Comparison of ENCODE assay signal across 36 cellular contexts in genomic region chr18:506801-507200, GRCh38. TPM values are rescaled to one million over a fixed set of nuclear protein-coding genes. Genes with fewer than 3 reads are reported as not detected.
"Had no signal": no experiment of that assay in that cellular context is flagged by ENCODE, and none has a peak within 500 bp of the region (broad histone marks: within the 10 kb centered on the region; RNA-seq: fewer than 3 reads in every experiment).

No MANE protein-coding gene starts in this region.

- H3K36me3 ChIP-seq: adrenal gland, brain microvascular endothelial cell, breast epithelium, WERI-Rb-1 had no signal

- H3K9me3 ChIP-seq: adrenal gland, body of pancreas, breast epithelium had no signal

- FAIRE-seq: astrocyte had no signal

- H3K27ac ChIP-seq: adrenal gland, body of pancreas, brain microvascular endothelial cell, breast epithelium, WERI-Rb-1 had no signal

- DNase-seq: activated CD4-positive, alpha-beta memory T cell treated with anti-CD3 and anti-CD28 coated beads, Interleukin-2, amount 10 ng/mL, durations not matched to agents 7 days and 5 days; activated CD4-positive, alpha-beta T cell treated with anti-CD3 and anti-CD28 coated beads for 1 hour; activated CD4-positive, alpha-beta T cell treated with anti-CD3 and anti-CD28 coated beads for 36 hours; activated CD4-positive, alpha-beta T cell treated with anti-CD3 and anti-CD28 coated beads for 48 hours; activated CD4-positive, alpha-beta T cell treated with anti-CD3 and anti-CD28 coated beads, Interleukin-2, amount 10 ng/mL, durations not matched to agents 7 days and 5 days; activated CD4-positive, alpha-beta T cell treated with anti-CD3 and anti-CD28 coated beads, Interleukin-2, amount 50 U/mL, for 48 hours; activated CD4-positive, CD25-positive, alpha-beta regulatory T cell; activated CD8-positive, alpha-beta memory T cell treated with anti-CD3 and anti-CD28 coated beads for 24 hours; activated CD8-positive, alpha-beta memory T cell treated with anti-CD3 and anti-CD28 coated beads, Interleukin-2, amount 10 ng/mL, durations not matched to agents 7 days and 5 days; activated CD8-positive, alpha-beta memory T cell treated with anti-CD3 and anti-CD28 coated beads, Interleukin-2, amount 50 U/mL, for 48 hours; activated CD8-positive, alpha-beta T cell treated with anti-CD3 and anti-CD28 coated beads, Interleukin-2, amount 10 ng/mL, durations not matched to agents 7 days and 5 days; activated effector memory CD4-positive, alpha-beta T cell treated with Interleukin-2 at 50 U/mL for 16 hours; activated gamma-delta T cell; activated naive CD4-positive, alpha-beta T cell treated with anti-CD3 and anti-CD28 coated beads, Interleukin-2, amount 10 ng/mL, durations not matched to agents 7 days and 5 days; activated naive CD4-positive, alpha-beta T cell treated with Interleukin-2 at 50 U/mL for 16 hours; activated naive CD8-positive, alpha-beta T cell treated with anti-CD3 and anti-CD28 coated beads for 36 hours; activated T-cell treated with anti-CD3 and anti-CD28 coated beads, Interleukin-2, amount 50 U/mL, for 24 hours; activated T-cell treated with anti-CD3 and anti-CD28 coated beads, Interleukin-2, amount 50 U/mL, for 48 hours; adrenal gland; amniotic stem cell; aorta; body of pancreas; brain microvascular endothelial cell; central memory CD4-positive, alpha-beta T cell; T-helper 1 cell; T-helper 2 cell; T-helper 9 cell; WERI-Rb-1 had no signal

- H3K4me1 ChIP-seq: adrenal gland, body of pancreas, breast epithelium had no signal

- ATAC-seq: activated CD4-positive, alpha-beta T cell treated with anti-CD3 and anti-CD28 coated beads for 36 hours; activated CD4-positive, CD25-positive, alpha-beta regulatory T cell treated with anti-CD3 and anti-CD28 coated beads, Interleukin-2, amount 50 U/mL, for 24 hours; activated CD8-positive, alpha-beta memory T cell treated with anti-CD3 and anti-CD28 coated beads, Interleukin-2, amount 10 ng/mL, durations not matched to agents 7 days and 5 days; activated CD8-positive, alpha-beta T cell treated with anti-CD3 and anti-CD28 coated beads, Interleukin-2, amount 10 ng/mL, durations not matched to agents 7 days and 5 days; activated naive CD4-positive, alpha-beta T cell treated with anti-CD3 and anti-CD28 coated beads, Interleukin-2, amount 50 U/mL, for 72 hours; body of pancreas; WTC11 had no signal

- H3K27me3 ChIP-seq: adrenal gland, body of pancreas, brain microvascular endothelial cell, breast epithelium had no signal

- H3K4me1 Mint-ChIP-seq: activated CD4-positive, alpha-beta memory T cell treated with anti-CD3 and anti-CD28 coated beads, Interleukin-2, amount 10 ng/mL, durations not matched to agents 7 days and 5 days; activated CD4-positive, alpha-beta T cell treated with anti-CD3 and anti-CD28 coated beads for 36 hours; activated CD4-positive, alpha-beta T cell treated with anti-CD3 and anti-CD28 coated beads, Interleukin-2, amount 10 ng/mL, durations not matched to agents 7 days and 5 days; activated CD8-positive, alpha-beta memory T cell treated with anti-CD3 and anti-CD28 coated beads, Interleukin-2, amount 10 ng/mL, durations not matched to agents 7 days and 5 days; activated naive CD4-positive, alpha-beta T cell treated with anti-CD3 and anti-CD28 coated beads, Interleukin-2, amount 10 ng/mL, durations not matched to agents 7 days and 5 days; activated naive CD8-positive, alpha-beta T cell treated with anti-CD3 and anti-CD28 coated beads for 36 hours had no signal

- H3K36me3 Mint-ChIP-seq: activated CD8-positive, alpha-beta memory T cell treated with anti-CD3 and anti-CD28 coated beads, Interleukin-2, amount 10 ng/mL, durations not matched to agents 7 days and 5 days; activated naive CD4-positive, alpha-beta T cell treated with anti-CD3 and anti-CD28 coated beads, Interleukin-2, amount 10 ng/mL, durations not matched to agents 7 days and 5 days; activated naive CD4-positive, alpha-beta T cell treated with anti-CD3 and anti-CD28 coated beads, Interleukin-2, amount 50 U/mL, for 72 hours; activated naive CD8-positive, alpha-beta T cell treated with anti-CD3 and anti-CD28 coated beads for 36 hours had no signal

- H3K4me3 ChIP-seq: adrenal gland, body of pancreas, breast epithelium had no signal

- H3K4me3 Mint-ChIP-seq: activated CD4-positive, alpha-beta memory T cell treated with anti-CD3 and anti-CD28 coated beads, Interleukin-2, amount 10 ng/mL, durations not matched to agents 7 days and 5 days; activated CD4-positive, alpha-beta T cell treated with anti-CD3 and anti-CD28 coated beads for 36 hours; activated CD4-positive, alpha-beta T cell treated with anti-CD3 and anti-CD28 coated beads, Interleukin-2, amount 10 ng/mL, durations not matched to agents 7 days and 5 days; activated CD8-positive, alpha-beta memory T cell treated with anti-CD3 and anti-CD28 coated beads, Interleukin-2, amount 10 ng/mL, durations not matched to agents 7 days and 5 days; activated CD8-positive, alpha-beta T cell treated with anti-CD3 and anti-CD28 coated beads, Interleukin-2, amount 10 ng/mL, durations not matched to agents 7 days and 5 days; activated naive CD4-positive, alpha-beta T cell treated with anti-CD3 and anti-CD28 coated beads, Interleukin-2, amount 10 ng/mL, durations not matched to agents 7 days and 5 days; activated naive CD8-positive, alpha-beta T cell treated with anti-CD3 and anti-CD28 coated beads for 36 hours; activated T-cell treated with anti-CD3 and anti-CD28 coated beads, Interleukin-2, amount 50 U/mL, for 24 hours; T-helper 1 cell treated with Interleukin-12 subunit alpha and Interleukin-12 subunit beta and Interleukin-4 antibody, amounts not matched to agents 30 μg/mL and 1 μg/mL, for 36 hours; T-helper 2 cell treated with Interferon-gamma antibody and Interleukin-4, amounts not matched to agents 5 μg/mL and 100 μg/mL, for 36 hours; WTC11 had no signal

- H3K9me3 Mint-ChIP-seq: activated CD4-positive, alpha-beta memory T cell treated with anti-CD3 and anti-CD28 coated beads, Interleukin-2, amount 10 ng/mL, durations not matched to agents 7 days and 5 days; activated CD4-positive, alpha-beta T cell treated with anti-CD3 and anti-CD28 coated beads, Interleukin-2, amount 10 ng/mL, durations not matched to agents 7 days and 5 days; activated naive CD4-positive, alpha-beta T cell treated with anti-CD3 and anti-CD28 coated beads, Interleukin-2, amount 10 ng/mL, durations not matched to agents 7 days and 5 days; activated naive CD4-positive, alpha-beta T cell treated with anti-CD3 and anti-CD28 coated beads, Interleukin-2, amount 50 U/mL, for 72 hours; activated naive CD8-positive, alpha-beta T cell treated with anti-CD3 and anti-CD28 coated beads for 36 hours; activated T-cell treated with anti-CD3 and anti-CD28 coated beads, Interleukin-2, amount 50 U/mL, for 24 hours; activated T-helper 2 cell treated with anti-CD3 and anti-CD28 coated beads, Interferon-gamma antibody, Interleukin-2, Interleukin-4, amounts not matched to agents 10 μg/mL and 5 μg/mL and 100 μg/mL, durations not matched to agents 14 hours and 24 hours and 36 hours; T-helper 1 cell treated with Interleukin-12 subunit alpha and Interleukin-12 subunit beta and Interleukin-4 antibody, amounts not matched to agents 30 μg/mL and 1 μg/mL, for 36 hours; T-helper 2 cell treated with Interferon-gamma antibody and Interleukin-4, amounts not matched to agents 5 μg/mL and 100 μg/mL, for 36 hours had no signal

- H3K27ac Mint-ChIP-seq: activated CD4-positive, alpha-beta memory T cell treated with anti-CD3 and anti-CD28 coated beads, Interleukin-2, amount 10 ng/mL, durations not matched to agents 7 days and 5 days; activated CD4-positive, alpha-beta T cell treated with anti-CD3 and anti-CD28 coated beads for 36 hours; activated CD4-positive, alpha-beta T cell treated with anti-CD3 and anti-CD28 coated beads, Interleukin-2, amount 10 ng/mL, durations not matched to agents 7 days and 5 days; activated CD8-positive, alpha-beta memory T cell treated with anti-CD3 and anti-CD28 coated beads, Interleukin-2, amount 10 ng/mL, durations not matched to agents 7 days and 5 days; activated CD8-positive, alpha-beta T cell treated with anti-CD3 and anti-CD28 coated beads, Interleukin-2, amount 10 ng/mL, durations not matched to agents 7 days and 5 days; activated naive CD4-positive, alpha-beta T cell treated with anti-CD3 and anti-CD28 coated beads, Interleukin-2, amount 10 ng/mL, durations not matched to agents 7 days and 5 days; activated naive CD4-positive, alpha-beta T cell treated with anti-CD3 and anti-CD28 coated beads, Interleukin-2, amount 50 U/mL, for 72 hours; activated naive CD8-positive, alpha-beta T cell treated with anti-CD3 and anti-CD28 coated beads for 36 hours; activated T-cell treated with anti-CD3 and anti-CD28 coated beads, Interleukin-2, amount 50 U/mL, for 24 hours; activated T-helper 2 cell treated with anti-CD3 and anti-CD28 coated beads, Interferon-gamma antibody, Interleukin-2, Interleukin-4, amounts not matched to agents 10 μg/mL and 5 μg/mL and 100 μg/mL, durations not matched to agents 14 hours and 24 hours and 36 hours; T-helper 1 cell treated with Interleukin-12 subunit alpha and Interleukin-12 subunit beta and Interleukin-4 antibody, amounts not matched to agents 30 μg/mL and 1 μg/mL, for 36 hours; T-helper 2 cell treated with Interferon-gamma antibody and Interleukin-4, amounts not matched to agents 5 μg/mL and 100 μg/mL, for 36 hours; WTC11 had no signal

RNA-seq across cellular contexts. Expression of gene COLEC12, which starts 6.3 kb away (rescaled TPM):
- total RNA-seq: activated CD4-positive, alpha-beta memory T cell treated with anti-CD3 and anti-CD28 coated beads, Interleukin-2, amount 10 ng/mL, durations not matched to agents 7 days and 5 days; activated CD4-positive, alpha-beta T cell treated with anti-CD3 and anti-CD28 coated beads for 36 hours; activated CD4-positive, alpha-beta T cell treated with anti-CD3 and anti-CD28 coated beads, Interleukin-2, amount 10 ng/mL, durations not matched to agents 7 days and 5 days; activated CD8-positive, alpha-beta memory T cell treated with anti-CD3 and anti-CD28 coated beads, Interleukin-2, amount 10 ng/mL, durations not matched to agents 7 days and 5 days; activated CD8-positive, alpha-beta T cell treated with anti-CD3 and anti-CD28 coated beads, Interleukin-2, amount 10 ng/mL, durations not matched to agents 7 days and 5 days; activated naive CD4-positive, alpha-beta T cell treated with anti-CD3 and anti-CD28 coated beads, Interleukin-2, amount 50 U/mL, for 72 hours; activated naive CD8-positive, alpha-beta T cell treated with anti-CD3 and anti-CD28 coated beads for 36 hours; activated T-helper 2 cell treated with anti-CD3 and anti-CD28 coated beads, Interferon-gamma antibody, Interleukin-2, Interleukin-4, amounts not matched to agents 10 μg/mL and 5 μg/mL and 100 μg/mL, durations not matched to agents 14 hours and 24 hours and 36 hours had no signal
